In the genomic region with DNA sequence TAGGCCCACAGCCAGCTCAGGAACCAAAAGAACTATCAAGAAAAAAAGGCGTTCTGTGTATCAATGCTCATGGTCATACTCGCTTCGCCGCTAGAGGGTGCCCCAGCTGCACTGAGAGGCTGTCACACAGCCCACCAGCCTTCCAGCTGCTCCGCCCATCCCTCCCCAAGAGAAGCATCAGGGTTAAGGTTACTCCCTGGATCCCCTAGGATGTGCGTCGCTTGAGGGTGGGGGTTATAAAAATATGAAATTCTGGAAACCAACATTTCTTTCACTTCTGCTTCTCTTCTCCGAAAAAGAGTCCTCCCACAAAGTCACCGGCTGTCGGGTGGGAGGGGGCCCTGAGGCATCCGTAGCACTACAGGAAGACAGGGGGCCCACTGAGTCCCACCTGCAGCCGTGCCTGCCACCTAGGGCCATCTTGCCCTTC, we compare ENCODE assay signal across 1 cellular context.
TF ChIP-seq lines count a peak whose summit lies in the region.

No MANE protein-coding gene starts in this region.

TF ChIP-seq in HEK293, 187 proteins besides CTCF, POLR2A, EP300 and RAD21 (continued from another document):
- TF ChIP-seq, protein P1, sequence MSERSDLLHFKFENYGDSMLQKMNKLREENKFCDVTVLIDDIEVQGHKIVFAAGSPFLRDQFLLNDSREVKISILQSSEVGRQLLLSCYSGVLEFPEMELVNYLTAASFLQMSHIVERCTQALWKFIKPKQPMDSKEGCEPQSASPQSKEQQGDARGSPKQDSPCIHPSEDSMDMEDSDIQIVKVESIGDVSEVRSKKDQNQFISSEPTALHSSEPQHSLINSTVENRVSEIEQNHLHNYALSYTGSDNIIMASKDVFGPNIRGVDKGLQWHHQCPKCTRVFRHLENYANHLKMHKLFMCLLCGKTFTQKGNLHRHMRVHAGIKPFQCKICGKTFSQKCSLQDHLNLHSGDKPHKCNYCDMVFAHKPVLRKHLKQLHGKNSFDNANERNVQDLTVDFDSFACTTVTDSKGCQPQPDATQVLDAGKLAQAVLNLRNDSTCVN (tag by site-specific recombination; optimal IDR thresholded peaks at IDR 0.05) = no peak
- TF ChIP-seq ZNF175 (tag by site-specific recombination; IDR thresholded peaks at IDR 0.05) (no peak), ZNF626 (tag by site-specific recombination; IDR thresholded peaks at IDR 0.05) (no peak), ZNF785 (tag by site-specific recombination; IDR thresholded peaks at IDR 0.05) (no peak)
